ENCODE assay signal across 20 cellular contexts in the genomic region with DNA sequence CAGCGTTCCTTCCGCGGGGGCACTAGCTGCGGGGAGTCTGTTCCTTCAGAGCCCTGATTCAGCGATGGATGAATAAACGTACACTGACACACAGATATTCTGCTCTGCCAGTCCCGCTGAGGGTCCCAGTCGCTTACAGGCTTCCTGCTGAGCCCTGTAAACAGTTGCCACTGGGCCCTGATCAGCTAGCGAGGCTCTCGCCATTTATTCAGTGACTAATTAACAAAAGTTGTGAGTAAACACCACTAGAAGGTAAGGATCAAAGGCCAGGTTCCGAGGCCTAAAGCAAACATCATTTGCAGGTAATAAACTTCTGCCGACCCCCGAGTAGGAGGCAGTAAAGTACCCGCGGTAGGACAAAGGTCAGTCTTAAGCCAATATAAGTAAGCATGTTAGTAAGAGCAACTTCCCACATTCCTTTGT.
A peak's percentile ranks its signal among the peaks of the same experiment; 100 is the strongest.
DNase-seq lines count a peak whose midpoint lies in the region; TF ChIP-seq lines count a peak whose summit lies in the region.
"Had no signal": no experiment of that assay in that cellular context is flagged by ENCODE, and none has a peak within 500 bp of the region (broad histone marks: within the 10 kb centered on the region; RNA-seq: fewer than 3 reads in every experiment).

No MANE protein-coding gene starts in this region.

- no peaks in the 10 kb centered on the region for H3K79me2 ChIP-seq in neural progenitor cell (ENCODE audit: low read depth)

- TF ChIP-seq CTCF in Caco-2 (IDR thresholded peaks at IDR 0.05; ENCODE audit: insufficient read depth in 1 of 2, low read depth in 1 of 2, low read length in 1 of 2, severe bottlenecking in 1 of 2, unreplicated experiment in 1 of 2) = no peak
- no peak for TF ChIP-seq CTCF in foreskin fibroblast (IDR thresholded peaks at IDR 0.05; ENCODE audit: low read depth, low read length)
- TF ChIP-seq CTCF in neural progenitor cell (IDR thresholded peaks at IDR 0.05) = no peak
- no peak for TF ChIP-seq CTCF in GM20000 (IDR thresholded peaks at IDR 0.05; ENCODE audit: extremely low read depth, missing control alignments)

- peaks cover 13% of the 10 kb centered on the region for H3K36me3 Mint-ChIP-seq in Caco-2 (ENCODE audit: insufficient read depth, unreplicated experiment)
- no peaks in the 10 kb centered on the region for H3K36me3 Mint-ChIP-seq in neural progenitor cell
- H3K36me3 Mint-ChIP-seq: stimulated activated naive B cell treated with anti-CD40 and anti-IgM and Interleukin-4, amounts not matched to agents 10 μg/mL and 1 μg/mL and 100 μg/mL, for 72 hours had no signal

- no TSS peak for BruUV-seq in Caco-2 (replicated peaks; lab: Mats Ljungman, UMichigan)

- no peak overlapping the region for H3K9ac ChIP-seq in neural progenitor cell

- H3K4me2 ChIP-seq in neural progenitor cell = peak overlapping the region; percentile 23

- no peaks in the 10 kb centered on the region for H4K20me1 ChIP-seq in neural progenitor cell (ENCODE audit: low read depth)

- H3K27ac ChIP-seq in neural progenitor cell = no peak overlapping the region
- H3K27ac ChIP-seq in effector memory CD4-positive, alpha-beta T cell (ENCODE audit: insufficient read depth, low read length, poor library complexity, severe bottlenecking) = no peak overlapping the region
- H3K27ac ChIP-seq: coronary artery had no signal

- no peaks in the 10 kb centered on the region for H3K27me3 ChIP-seq in Caco-2 (replicated peaks; ENCODE audit: control insufficient read depth, insufficient read depth, low read length)
- H3K27me3 ChIP-seq in neural progenitor cell = no peaks in the 10 kb centered on the region
- H3K27me3 ChIP-seq in effector memory CD4-positive, alpha-beta T cell (replicated peaks; ENCODE audit: control insufficient read depth, insufficient read depth, low read length, poor library complexity, severe bottlenecking) = no peaks in the 10 kb centered on the region

- H3K27me3 Mint-ChIP-seq in Caco-2 (ENCODE audit: insufficient read depth, unreplicated experiment) = no peaks in the 10 kb centered on the region
- H3K27me3 Mint-ChIP-seq in neural progenitor cell (ENCODE audit: insufficient read depth, low read depth) = no peaks in the 10 kb centered on the region
- H3K27me3 Mint-ChIP-seq: CD4-positive, alpha-beta T cell; stimulated activated naive B cell treated with anti-CD40 and anti-IgM and Interleukin-4, amounts not matched to agents 10 μg/mL and 1 μg/mL and 100 μg/mL, for 72 hours; T-helper 17 cell had no signal

- peaks cover 3% of the 10 kb centered on the region; the same call in 1 of the 2 replicates for H3K9me3 ChIP-seq in Caco-2
- H3K9me3 ChIP-seq in neural progenitor cell (ENCODE audit: low read depth) = no peaks in the 10 kb centered on the region
- no peaks in the 10 kb centered on the region for H3K9me3 ChIP-seq in effector memory CD4-positive, alpha-beta T cell (ENCODE audit: control insufficient read depth, low read length)

- H3K4me3 Mint-ChIP-seq in Caco-2 (ENCODE audit: unreplicated experiment) (peak overlapping the region; percentile 18), neural progenitor cell (no peak overlapping the region)
- H3K4me3 Mint-ChIP-seq: CD4-positive, alpha-beta T cell; stimulated activated naive B cell treated with anti-CD40 and anti-IgM and Interleukin-4, amounts not matched to agents 10 μg/mL and 1 μg/mL and 100 μg/mL, for 72 hours; T-helper 17 cell had no signal

- CTCF ChIA-PET in Caco-2 (lab: Charles Lee) = no interaction called here

- H3K27ac Mint-ChIP-seq in Caco-2 (ENCODE audit: unreplicated experiment) (peak overlapping the region; percentile 15), neural progenitor cell (no peak overlapping the region)
- H3K27ac Mint-ChIP-seq: CD4-positive, alpha-beta T cell; stimulated activated naive B cell treated with anti-CD40 and anti-IgM and Interleukin-4, amounts not matched to agents 10 μg/mL and 1 μg/mL and 100 μg/mL, for 72 hours; T-helper 17 cell had no signal

- H3K4me3 ChIP-seq in Caco-2 (ENCODE audit: low read depth, low read length) = peak overlapping the region; percentile 8; the same call in 1 of the 2 replicates
- H3K4me3 ChIP-seq in foreskin fibroblast (ENCODE audit: low read depth in 1 of 2, low read length in 2 of 2) = no peak overlapping the region
- H3K4me3 ChIP-seq in neural progenitor cell = no peak overlapping the region
- no peak overlapping the region for H3K4me3 ChIP-seq in effector memory CD4-positive, alpha-beta T cell (ENCODE audit: insufficient read depth, low read depth, low read length, poor library complexity, severe bottlenecking)
- H3K4me3 ChIP-seq: coronary artery had no signal

- H3K4me1 Mint-ChIP-seq in Caco-2 (ENCODE audit: low read depth, unreplicated experiment) (peaks cover 24% of the 10 kb centered on the region), neural progenitor cell (peaks cover 3% of the 10 kb centered on the region)
- H3K4me1 Mint-ChIP-seq: stimulated activated naive B cell treated with anti-CD40 and anti-IgM and Interleukin-4, amounts not matched to agents 10 μg/mL and 1 μg/mL and 100 μg/mL, for 72 hours; T-helper 17 cell had no signal

- H3F3A ChIP-seq in neural progenitor cell (ENCODE audit: low read depth) = no peaks in the 10 kb centered on the region

- H2AFZ ChIP-seq in neural progenitor cell (replicated peaks) = no peak overlapping the region

- POLR2A ChIA-PET in Caco-2 (lab: Charles Lee) = no interaction called here

- H3K36me3 ChIP-seq in Caco-2 (ENCODE audit: control insufficient read depth, insufficient read depth, low read length) = no peaks in the 10 kb centered on the region
- no peaks in the 10 kb centered on the region for H3K36me3 ChIP-seq in neural progenitor cell
- H3K36me3 ChIP-seq in effector memory CD4-positive, alpha-beta T cell (ENCODE audit: control insufficient read depth, insufficient read depth, low read length) = no peaks in the 10 kb centered on the region

- DNase-seq in Caco-2 = peak; percentile 81 to 93
- peak; percentile 68 for DNase-seq in NCI-H748 (lab: John Stamatoyannopoulos, UW; ENCODE audit: unreplicated experiment)
- peak; percentile 4 to 12 for DNase-seq in foreskin fibroblast
- DNase-seq in neural progenitor cell (ENCODE audit: low spot score) = peak; percentile 30
- DNase-seq in GM20000 (ENCODE audit: low spot score) = no peak
- DNase-seq in NCI-H2171 treated with DMSO at 0.1 percent for 48 hours (lab: John Stamatoyannopoulos, UW) = no peak
- DNase-seq in effector memory CD4-positive, alpha-beta T cell = no peak
- no peak for DNase-seq in stimulated activated CD4-positive, alpha-beta T cell treated with anti-CD3 and anti-CD28 coated beads, Interleukin-1b, Interleukin-23, amount 100 ng/mL, for 48 hours
- DNase-seq: activated gamma-delta T cell; anterior cingulate cortex; CD4-positive, alpha-beta T cell; erythroblast; KG1; NCI-H1092; NK-92 treated with Interleukin-12 subunit alpha and Interleukin-12 subunit beta, amount 100 ng/mL, for 24 hours; SHP77; stimulated activated CD4-positive, alpha-beta T cell treated with anti-CD3 and anti-CD28 coated beads, Interleukin-12 subunit alpha, Interleukin-12 subunit beta, amount 100 ng/mL, for 4 hours; stimulated activated naive B cell treated with anti-CD40 and anti-IgM and Interleukin-4, amounts not matched to agents 10 μg/mL and 1 μg/mL and 100 μg/mL, for 72 hours; T-helper 17 cell had no signal

- intact Hi-C loops in Caco-2 (cut with micrococcal nuclease; ENCODE audit: unreplicated experiment) = loop anchor here (1.0 to 5.0 kb wide), 3 partner anchors 18 to 171 kb away; no protein-coding TSS in a partner anchor

- H3K4me1 ChIP-seq in Caco-2 (peaks cover 33% of the 10 kb centered on the region), neural progenitor cell (peaks cover 11% of the 10 kb centered on the region)
- no peaks in the 10 kb centered on the region for H3K4me1 ChIP-seq in effector memory CD4-positive, alpha-beta T cell (ENCODE audit: control insufficient read depth, insufficient read depth, low read length, poor library complexity, severe bottlenecking)

- H3K9me3 Mint-ChIP-seq in Caco-2 (ENCODE audit: unreplicated experiment) (peaks cover 12% of the 10 kb centered on the region), neural progenitor cell (peaks cover 12% of the 10 kb centered on the region)

Comparison
In these comparisons a context has a peak if more than half of its experiments do, and no peak if none do; other contexts are left out.
1. DNase-seq: peak in Caco-2 (2 of 2), NCI-H748 (single experiment), foreskin fibroblast (2 of 2) and neural progenitor cell (single experiment); none in GM20000 (single experiment), NCI-H2171 treated with DMSO at 0.1 percent for 48 hours (single experiment), effector memory CD4-positive, alpha-beta T cell (0 of 3) and stimulated activated CD4-positive, alpha-beta T cell treated with anti-CD3 and anti-CD28 coated beads, Interleukin-1b, Interleukin-23, amount 100 ng/mL, for 48 hours (single experiment).